In the genomic region with DNA sequence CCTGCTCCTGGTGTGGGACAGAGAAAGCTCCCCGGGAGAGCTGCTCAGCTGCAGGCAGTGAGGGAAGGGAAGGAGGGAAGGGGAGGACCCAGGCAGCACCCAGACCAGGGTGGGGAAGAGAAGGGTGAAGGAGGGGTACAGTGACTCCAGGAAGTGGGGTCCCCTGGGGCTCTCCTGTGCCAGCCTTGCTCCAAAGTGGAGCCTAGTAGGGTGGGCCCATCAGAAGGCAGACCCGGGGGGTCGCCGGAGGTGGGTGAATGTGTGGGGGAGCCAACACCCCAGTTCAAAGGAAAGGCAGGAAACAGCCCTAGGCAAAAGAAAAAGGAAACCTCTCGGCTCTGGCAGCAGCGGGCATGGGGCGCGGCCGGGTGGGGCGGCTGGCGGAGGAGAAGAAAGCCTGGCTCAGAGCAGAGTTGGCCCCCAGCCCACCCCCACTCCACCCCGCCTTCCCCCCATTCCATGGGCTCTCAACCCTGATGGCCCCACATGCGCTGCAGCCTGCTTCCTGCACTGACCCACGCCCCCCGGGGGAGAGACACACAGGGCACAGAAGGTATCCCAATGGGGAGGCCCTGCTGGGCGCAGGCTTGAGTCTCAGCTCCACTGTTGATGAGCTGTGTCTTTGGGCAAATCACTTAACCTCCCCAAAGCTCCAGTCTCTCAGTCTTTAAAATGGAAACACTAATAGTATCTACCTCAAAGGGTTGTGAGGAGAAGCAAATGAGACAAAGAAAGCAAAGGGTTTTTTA, we compare ENCODE assay signal across 17 cellular contexts. TPM values are rescaled to one million over a fixed set of nuclear protein-coding genes. Genes with fewer than 3 reads are reported as not detected.
DNase-seq lines count a peak whose midpoint lies in the region; ATAC-seq and TF ChIP-seq lines count a peak whose summit lies in the region.
"Had no signal": no experiment of that assay in that cellular context is flagged by ENCODE, and none has a peak within 500 bp of the region (broad histone marks: within the 10 kb centered on the region; RNA-seq: fewer than 3 reads in every experiment).

No MANE protein-coding gene starts in this region.

- peaks cover 19% of the 10 kb centered on the region for H3K27me3 Mint-ChIP-seq in activated T-helper 17 cell treated with anti-CD3 and anti-CD28 coated beads, Interleukin-2, amount 50 U/mL, for 72 hours

- H3K9ac ChIP-seq in DND-41 (ENCODE audit: low read depth, low read length): no peak overlapping the region
- H3K9ac ChIP-seq: parathyroid adenoma had no signal

- H3K9me3 ChIP-seq in DND-41 (ENCODE audit: insufficient read depth, low read length, severe bottlenecking): no peaks in the 10 kb centered on the region
- no peaks in the 10 kb centered on the region for H3K9me3 ChIP-seq in Peyer's patch
- H3K9me3 ChIP-seq in right atrium auricular region: no peaks in the 10 kb centered on the region
- H3K9me3 ChIP-seq in spleen: no peaks in the 10 kb centered on the region

- no peak overlapping the region for H3K4me3 Mint-ChIP-seq in activated T-helper 17 cell treated with anti-CD3 and anti-CD28 coated beads, Interleukin-2, amount 50 U/mL, for 72 hours
- H3K4me3 Mint-ChIP-seq: activated naive CD8-positive, alpha-beta T cell treated with anti-CD3 and anti-CD28 coated beads for 36 hours had no signal

- WGBS in spleen, 5 donors: 14 to 28% (median 24%) methylated on average over 13 to 16 of the region's 16 CpGs

- DNase-seq in DND-41 (peak; percentile 50), Peyer's patch (peak in 2 of 3 donors; percentile 63 to 78), right atrium auricular region (ENCODE audit: low spot score) (no peak), spleen (no peak), SIG-M5 treated with dmso at 0.1 percent for 504 hours (lab: John Stamatoyannopoulos, UW; ENCODE audit: unreplicated experiment) (no peak)
- DNase-seq in activated T-cell treated with anti-CD3 and anti-CD28 coated beads, Interleukin-2, amount 50 U/mL, for 1 hour: no peak
- no peak for DNase-seq in activated CD8-positive, alpha-beta memory T cell treated with anti-CD3 and anti-CD28 coated beads, Interleukin-2, amount 50 U/mL, for 4 hours
- DNase-seq: activated CD4-positive, alpha-beta T cell treated with anti-CD3 and anti-CD28 coated beads, Interleukin-2, amount 50 U/mL, for 1 hour; activated naive CD8-positive, alpha-beta T cell treated with anti-CD3 and anti-CD28 coated beads for 36 hours; effector CD8-positive, alpha-beta T cell; KG1; NCI-H1105; NCI-H2171 had no signal

- TF ChIP-seq POLR2A in Peyer's patch (IDR thresholded peaks at IDR 0.05) (no peak), spleen (IDR thresholded peaks at IDR 0.05) (no peak)

- no peaks in the 10 kb centered on the region for H3K36me3 Mint-ChIP-seq in activated T-helper 17 cell treated with anti-CD3 and anti-CD28 coated beads, Interleukin-2, amount 50 U/mL, for 72 hours (ENCODE audit: low read depth)
- H3K36me3 Mint-ChIP-seq: activated naive CD8-positive, alpha-beta T cell treated with anti-CD3 and anti-CD28 coated beads for 36 hours had no signal

- peaks cover 6% of the 10 kb centered on the region for H3K4me1 Mint-ChIP-seq in activated T-helper 17 cell treated with anti-CD3 and anti-CD28 coated beads, Interleukin-2, amount 50 U/mL, for 72 hours

- no peak overlapping the region for H3K4me3 ChIP-seq in DND-41 (ENCODE audit: low read depth in 1 of 2, low read length in 2 of 2)
- no peak overlapping the region for H3K4me3 ChIP-seq in Peyer's patch
- H3K4me3 ChIP-seq in right atrium auricular region: no peak overlapping the region
- no peak overlapping the region for H3K4me3 ChIP-seq in spleen
- H3K4me3 ChIP-seq: hepatocyte had no signal

- H4K20me1 ChIP-seq in DND-41 (ENCODE audit: insufficient read depth, low read length): peaks cover 8% of the 10 kb centered on the region; the same call in 1 of the 2 replicates

- no peaks in the 10 kb centered on the region for H3K9me3 Mint-ChIP-seq in activated T-helper 17 cell treated with anti-CD3 and anti-CD28 coated beads, Interleukin-2, amount 50 U/mL, for 72 hours
- H3K9me3 Mint-ChIP-seq: activated naive CD8-positive, alpha-beta T cell treated with anti-CD3 and anti-CD28 coated beads for 36 hours had no signal

- no peaks in the 10 kb centered on the region for H3K79me2 ChIP-seq in DND-41 (ENCODE audit: insufficient read depth, low read length)
- H3K79me2 ChIP-seq: hepatocyte, parathyroid adenoma had no signal

- H3K27ac ChIP-seq in DND-41 (ENCODE audit: low read length) (no peak overlapping the region), Peyer's patch (peak overlapping the region in 3 of 4 donors; percentile 9 to 73 (median 55)), right atrium auricular region (peak overlapping the region; percentile 72 to 92), spleen (peak overlapping the region in 7 of 8 donors; percentile 26 to 74 (median 57))
- H3K27ac ChIP-seq: hepatocyte, parathyroid adenoma had no signal

- H3K36me3 ChIP-seq in DND-41 (ENCODE audit: insufficient read depth, low read length) (no peaks in the 10 kb centered on the region), Peyer's patch (no peaks in the 10 kb centered on the region), right atrium auricular region (no peaks in the 10 kb centered on the region), spleen (no peaks in the 10 kb centered on the region)

- TF ChIP-seq CTCF in DND-41 (IDR thresholded peaks at IDR 0.05; ENCODE audit: borderline replicate concordance, extremely low read depth, low read length, poor library complexity, severe bottlenecking): no peak
- no peak for TF ChIP-seq CTCF in Peyer's patch (IDR thresholded peaks at IDR 0.05)
- no peak for TF ChIP-seq CTCF in right atrium auricular region (IDR thresholded peaks at IDR 0.05)
- TF ChIP-seq CTCF in spleen (IDR thresholded peaks at IDR 0.05 in 8 of 11, conservative IDR thresholded peaks at IDR 0.05 in 3 of 11): no peak

- intact Hi-C loops in spleen (cut with DNase I; ENCODE audit: low total_unique reads): no loop called here

- H2AFZ ChIP-seq in DND-41 (ENCODE audit: low read depth, low read length): no peak overlapping the region
- H2AFZ ChIP-seq: hepatocyte, parathyroid adenoma had no signal

- H3K4me1 ChIP-seq in DND-41 (ENCODE audit: insufficient read depth, low read length) (no peaks in the 10 kb centered on the region), Peyer's patch (peaks cover 0 to 18% (median 0%) of the 10 kb centered on the region in 4 donors), right atrium auricular region (peaks cover 0 to 47% of the 10 kb centered on the region in 2 donors), spleen (peaks cover 0 to 54% (median 14%) of the 10 kb centered on the region in 6 donors)
- H3K4me1 ChIP-seq: parathyroid adenoma had no signal

- ATAC-seq in DND-41 (ENCODE audit: insufficient read depth, low read depth): peak; percentile 59
- no peak for ATAC-seq in activated T-helper 17 cell treated with anti-CD3 and anti-CD28 coated beads, Interleukin-2, amount 50 U/mL, for 72 hours (replicated peaks)

- no peak overlapping the region for H3K27ac Mint-ChIP-seq in activated T-helper 17 cell treated with anti-CD3 and anti-CD28 coated beads, Interleukin-2, amount 50 U/mL, for 72 hours
- H3K27ac Mint-ChIP-seq: activated naive CD8-positive, alpha-beta T cell treated with anti-CD3 and anti-CD28 coated beads for 36 hours had no signal

- H3K27me3 ChIP-seq in DND-41 (ENCODE audit: insufficient read depth, low read length, poor library complexity): peaks cover 3% of the 10 kb centered on the region
- H3K27me3 ChIP-seq in Peyer's patch: peaks cover 0 to under 1% of the 10 kb centered on the region in 2 donors
- no peaks in the 10 kb centered on the region for H3K27me3 ChIP-seq in right atrium auricular region
- H3K27me3 ChIP-seq in spleen (replicated peaks in 1 of 7): peaks cover 0 to 42% (median 4%) of the 10 kb centered on the region in 7 donors

- H3K4me2 ChIP-seq in DND-41 (ENCODE audit: insufficient read depth, low read length): no peak overlapping the region
- H3K4me2 ChIP-seq: hepatocyte had no signal

RNA-seq across cellular contexts. Expression of a gene that starts 5.7 kb away (rescaled TPM):
- total RNA-seq in Peyer's patch (1 to 10 TPM in 3 of 4 donors, under 1 TPM in 1; 0.53 to 3.3 (median 2.3) TPM), right atrium auricular region (10 to 100 TPM in 1 of 2 donors, 1 to 10 TPM in 1; 5.5 to 17.0 TPM), spleen (10 to 100 TPM in 3 of 7 donors, 1 to 10 TPM in 4; 1.9 to 24.5 (median 8.6) TPM)
- 1 to 10 TPM in 2 of 3 donors, under 1 TPM in 1; 0.61 to 3.3 (median 2.0) TPM for polyA plus RNA-seq in spleen
- under 1 TPM in 1 of 2 donors, not detected in 1; 0.21 TPM for total RNA-seq in activated T-helper 17 cell treated with anti-CD3 and anti-CD28 coated beads, Interleukin-2, amount 50 U/mL, for 72 hours

RNA-seq across cellular contexts. Expression of a gene that starts 38.9 kb away (rescaled TPM):
- total RNA-seq in Peyer's patch (10 to 100 TPM in 2 of 4 donors, 1 to 10 TPM in 2; 4.7 to 48.7 (median 7.6) TPM), right atrium auricular region (under 1 TPM; 0.41 to 0.63 TPM), spleen (10 to 100 TPM; 33.1 to 49.0 (median 42.3) TPM)
- 10 to 100 TPM; 27.8 to 34.2 (median 34.0) TPM for polyA plus RNA-seq in spleen
- 100 to 1,000 TPM; 238 to 281 TPM for total RNA-seq in activated T-helper 17 cell treated with anti-CD3 and anti-CD28 coated beads, Interleukin-2, amount 50 U/mL, for 72 hours
- total RNA-seq: hepatocyte, myocyte had no signal

RNA-seq across cellular contexts. Expression of a gene that starts 54.8 kb away (rescaled TPM):
- 10 to 100 TPM; 25.7 to 37.1 (median 36.0) TPM for total RNA-seq in Peyer's patch
- total RNA-seq in right atrium auricular region: 10 to 100 TPM; 30.8 to 41.6 TPM
- total RNA-seq in spleen: 100 to 1,000 TPM in 2 of 7 donors, 10 to 100 TPM in 5; 36.2 to 104 (median 78.0) TPM
- 10 to 100 TPM; 16.2 to 31.4 (median 18.4) TPM for polyA plus RNA-seq in spleen
- total RNA-seq in activated T-helper 17 cell treated with anti-CD3 and anti-CD28 coated beads, Interleukin-2, amount 50 U/mL, for 72 hours: 10 to 100 TPM; 43.6 to 51.4 TPM

Comparison
In these comparisons a context has a peak if more than half of its experiments do, and no peak if none do; other contexts are left out.
1. DNase-seq: peak in DND-41 (single experiment) and Peyer's patch (2 of 3); none in right atrium auricular region (single experiment), spleen (single experiment), SIG-M5 treated with dmso at 0.1 percent for 504 hours (single experiment), activated T-cell treated with anti-CD3 and anti-CD28 coated beads, Interleukin-2, amount 50 U/mL, for 1 hour (single experiment) and activated CD8-positive, alpha-beta memory T cell treated with anti-CD3 and anti-CD28 coated beads, Interleukin-2, amount 50 U/mL, for 4 hours (single experiment).
2. RNA of a gene that starts 38.9 kb away (total RNA-seq): 238 to 281 TPM in activated T-helper 17 cell treated with anti-CD3 and anti-CD28 coated beads, Interleukin-2, amount 50 U/mL, for 72 hours; 33.1 to 49.0 TPM in spleen, 4.7 to 48.7 TPM in Peyer's patch and 0.41 to 0.63 TPM in right atrium auricular region; every median in the first group is over 4 times any median in the second.